ENCODE assay signal across 8 cellular contexts in the genomic region with DNA sequence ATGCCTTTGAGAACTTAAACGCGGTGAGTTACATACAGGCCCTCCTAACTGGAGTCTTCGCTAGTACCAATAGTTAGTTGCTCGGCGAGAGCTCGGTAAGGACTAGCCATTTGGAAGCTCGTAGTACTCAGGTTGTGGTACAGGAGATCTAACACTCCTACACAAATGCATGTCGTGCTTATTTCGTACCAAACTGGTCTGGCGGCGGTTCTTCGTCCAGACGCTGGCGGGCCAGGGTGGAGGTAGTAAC. TPM values are rescaled to one million over a fixed set of nuclear protein-coding genes. Genes with fewer than 3 reads are reported as not detected.
DNase-seq lines count a peak whose midpoint lies in the region; ATAC-seq, FAIRE-seq and TF ChIP-seq lines count a peak whose summit lies in the region.

No MANE protein-coding gene starts in this region.

- CTCF ChIA-PET in AG04449 (lab: Yijun Ruan, JAX), result no interaction called here

- H3K27me3 ChIP-seq in H9 (ENCODE audit: insufficient read depth, low read length), result no peaks in the 10 kb centered on the region
- no peaks in the 10 kb centered on the region for H3K27me3 ChIP-seq in astrocyte (ENCODE audit: insufficient read depth, low read length)
- no peaks in the 10 kb centered on the region for H3K27me3 ChIP-seq in left lung
- H3K27me3 ChIP-seq in tibial nerve, result no peaks in the 10 kb centered on the region

- H3K9me3 ChIP-seq in H9 (ENCODE audit: control insufficient read depth, low read depth, low read length) (no peaks in the 10 kb centered on the region), astrocyte (ENCODE audit: insufficient read depth, low read depth, low read length) (no peaks in the 10 kb centered on the region), left lung (no peaks in the 10 kb centered on the region), tibial nerve (no peaks in the 10 kb centered on the region)

- H3K4me3 ChIP-seq in AG04449 (ENCODE audit: low read depth, low read length), result peak overlapping the region; percentile 66
- peak overlapping the region; percentile 77 for H3K4me3 ChIP-seq in astrocyte (ENCODE audit: insufficient read depth, low read depth, low read length)
- peak overlapping the region; percentile 67 to 78 for H3K4me3 ChIP-seq in left lung
- peak overlapping the region; percentile 63 to 92 (median 76) for H3K4me3 ChIP-seq in tibial nerve

- H3K23me2 ChIP-seq in H9 (ENCODE audit: insufficient read length, low read depth, low read length, poor library complexity, severe bottlenecking), result peaks cover 13% of the 10 kb centered on the region

- H3K27ac ChIP-seq in H9 (ENCODE audit: insufficient read length, low read depth, low read length) (peak overlapping the region; percentile 93), astrocyte (ENCODE audit: low read depth, low read length) (peak overlapping the region; percentile 86), left lung (peak overlapping the region; percentile 96 to 99), tibial nerve (peak overlapping the region; percentile 81 to 98 (median 93))

- H3K9ac ChIP-seq in H9 (ENCODE audit: extremely low read depth, insufficient read length, low read length) (peak overlapping the region; percentile 93), astrocyte (ENCODE audit: low read length) (peak overlapping the region; percentile 92)

- no peak overlapping the region for H4K91ac ChIP-seq in H9 (ENCODE audit: insufficient read length, low read depth, low read length)

- H4K5ac ChIP-seq in H9 (ENCODE audit: insufficient read length, low read depth, low read length), result peak overlapping the region; percentile 92

- H3K4ac ChIP-seq in H9 (ENCODE audit: low read depth, low read length), result no peak overlapping the region

- H3T11ph ChIP-seq in H9 (ENCODE audit: low read length), result no peak overlapping the region

- TF ChIP-seq EP300 in tibial nerve (IDR thresholded peaks at IDR 0.05), result no peak

- FAIRE-seq in astrocyte (lab: Jason Lieb, UNC), result peak; percentile 26

- no peak for TF ChIP-seq CTCF in AG04449 (IDR thresholded peaks at IDR 0.05; ENCODE audit: insufficient read depth, low read length, missing control alignments)
- TF ChIP-seq CTCF in H9 (conservative IDR thresholded peaks at IDR 0.05), result no peak
- no peak for TF ChIP-seq CTCF in astrocyte (IDR thresholded peaks at IDR 0.05; ENCODE audit: insufficient read depth, low read depth, low read length)
- no peak for TF ChIP-seq CTCF in left lung (IDR thresholded peaks at IDR 0.05)
- no peak for TF ChIP-seq CTCF in tibial nerve (IDR thresholded peaks at IDR 0.05)

- peak overlapping the region; percentile 78 to 83 for H3K4me3 Mint-ChIP-seq in H9
- H3K4me3 Mint-ChIP-seq in astrocyte (ENCODE audit: unreplicated experiment), result peak overlapping the region; percentile 90

- H3K27ac Mint-ChIP-seq in H9, result peak overlapping the region; percentile 87 to 93 (median 87); a peak in 6 of 7 replicates
- peak overlapping the region; percentile 93 for H3K27ac Mint-ChIP-seq in astrocyte (ENCODE audit: unreplicated experiment)

- intact Hi-C loops in left lung (cut with DNase I), result no loop called here

- no peak overlapping the region for H3K56ac ChIP-seq in H9 (ENCODE audit: insufficient read length, low read depth, low read length)

- no peaks in the 10 kb centered on the region for H3K79me2 ChIP-seq in H9 (ENCODE audit: insufficient read depth, low read length)
- peaks cover 8% of the 10 kb centered on the region for H3K79me2 ChIP-seq in astrocyte (ENCODE audit: insufficient read depth, low read length)

- H3K4me1 Mint-ChIP-seq in H9 (peaks cover 21 to 28% of the 10 kb centered on the region in 2 experiments), astrocyte (ENCODE audit: low read depth, unreplicated experiment) (peaks cover 15% of the 10 kb centered on the region)

- no peaks in the 10 kb centered on the region for H3K27me3 Mint-ChIP-seq in H9 (ENCODE audit: low read depth)
- no peaks in the 10 kb centered on the region for H3K27me3 Mint-ChIP-seq in astrocyte (ENCODE audit: low read depth, unreplicated experiment)

- no peak overlapping the region for H4K8ac ChIP-seq in H9 (replicated peaks; ENCODE audit: insufficient read length, low read depth, low read length)

- H3K14ac ChIP-seq in H9 (ENCODE audit: insufficient read depth, low read length), result peak overlapping the region; percentile 98

- no peak overlapping the region for H2BK15ac ChIP-seq in H9 (ENCODE audit: low read depth, low read length)

- H2AFZ ChIP-seq in H9 (ENCODE audit: low read length), result peak overlapping the region; percentile 88
- H2AFZ ChIP-seq in astrocyte (ENCODE audit: low read depth, low read length), result peak overlapping the region; percentile 91

- H3K79me1 ChIP-seq in H9 (ENCODE audit: insufficient read depth, low read depth, low read length, poor library complexity, severe bottlenecking), result no peaks in the 10 kb centered on the region

- H3K36me3 ChIP-seq in astrocyte (ENCODE audit: insufficient read depth, low read length) (no peaks in the 10 kb centered on the region), left lung (peaks cover 0 to 6% of the 10 kb centered on the region in 2 donors), tibial nerve (no peaks in the 10 kb centered on the region)

- H3K9me3 Mint-ChIP-seq in H9 (no peaks in the 10 kb centered on the region), astrocyte (ENCODE audit: unreplicated experiment) (no peaks in the 10 kb centered on the region)

- H3K23ac ChIP-seq in H9 (ENCODE audit: insufficient read length, low read depth, low read length), result no peak overlapping the region

- peak overlapping the region; percentile 12 for H2BK120ac ChIP-seq in H9 (ENCODE audit: low read depth, low read length, poor library complexity, severe bottlenecking)

- H2BK20ac ChIP-seq in H9 (ENCODE audit: low read depth, low read length, poor library complexity, severe bottlenecking), result no peak overlapping the region

- WGBS in H9 (ENCODE audit: extremely low coverage, insufficient read length, low lambda C conversion rate), result no CpG with 5 or more reads among the region's 14 CpGs
- WGBS in tibial nerve, 2 donors, result 3 to 4% methylated on average over 14 of the region's 14 CpGs

- no peaks in the 10 kb centered on the region for H4K20me1 ChIP-seq in H9 (ENCODE audit: control insufficient read depth, insufficient read depth, insufficient read length)
- H4K20me1 ChIP-seq in astrocyte (ENCODE audit: insufficient read depth, low read length), result no peaks in the 10 kb centered on the region

- H2BK5ac ChIP-seq in H9 (ENCODE audit: insufficient read length, low read length), result no peak overlapping the region

- H3K36me3 Mint-ChIP-seq in H9 (ENCODE audit: insufficient read depth in 1 of 3, low read depth in 3 of 3) (peaks cover 3 to 8% (median 7%) of the 10 kb centered on the region in 3 experiments; a peak in 5 of 7 replicates), astrocyte (ENCODE audit: low read depth, unreplicated experiment) (no peaks in the 10 kb centered on the region)

- H3K4me2 ChIP-seq in H9 (ENCODE audit: insufficient read depth, insufficient read length, low read length), result peak overlapping the region; percentile 97
- peak overlapping the region; percentile 96 for H3K4me2 ChIP-seq in astrocyte (ENCODE audit: low read length)

- POLR2A ChIA-PET in AG04449 (lab: Yijun Ruan, JAX), result interaction anchor here (0.6 to 1.3 kb wide), 5 partner anchors 8 to 148 kb away, joined by 3 to 5 read pairs (median 4); no protein-coding TSS in a partner anchor

- no peak for DNase-seq in AG04449 (ENCODE audit: low read depth, low spot score)
- DNase-seq in H9, result no peak
- DNase-seq in astrocyte (ENCODE audit: low read depth), result no peak
- no peak for DNase-seq in left lung
- no peak for DNase-seq in tibial nerve (ENCODE audit: low spot score in 2 of 2)
- DNase-seq in OCI-M2 (lab: John Stamatoyannopoulos, UW; ENCODE audit: unreplicated experiment), result no peak
- no peak for DNase-seq in RPMI8226

- H2BK12ac ChIP-seq in H9 (ENCODE audit: insufficient read length, low read depth, low read length), result peak overlapping the region; percentile 57

- H2AK5ac ChIP-seq in H9 (ENCODE audit: insufficient read length, low read length), result no peak overlapping the region

- TF ChIP-seq POLR2A in tibial nerve (IDR thresholded peaks at IDR 0.05), result no peak

- H3K18ac ChIP-seq in H9 (ENCODE audit: insufficient read length, low read depth, low read length), result peak overlapping the region; percentile 98

- H3K4me1 ChIP-seq in H9 (ENCODE audit: insufficient read depth, low read length) (peaks cover 2% of the 10 kb centered on the region; the same call in 1 of the 2 replicates), astrocyte (ENCODE audit: insufficient read depth, low read length) (peaks cover 16% of the 10 kb centered on the region), left lung (peaks cover 4 to 35% of the 10 kb centered on the region in 2 donors), tibial nerve (peaks cover 0 to 35% (median 14%) of the 10 kb centered on the region in 4 donors)

- ATAC-seq in left lung (peak; percentile 51), HG02885 (IDR thresholded peaks at IDR 0.05; ENCODE audit: poor library complexity, unreplicated experiment) (no peak)

RNA-seq across cellular contexts. Expression of a gene that starts 0.3 kb away (rescaled TPM):
- 22.6 and 23.8 TPM in 2 replicates for total RNA-seq in H9 (2021)
- total RNA-seq in astrocyte, result 28.6 and 28.9 TPM in 2 replicates
- 10 to 100 TPM; 18.2 to 28.0 TPM for total RNA-seq in left lung
- total RNA-seq in tibial nerve, result 10 to 100 TPM in 3 of 4 donors, 1 to 10 TPM in 1; 8.0 to 15.9 (median 14.2) TPM
